In the genomic region with DNA sequence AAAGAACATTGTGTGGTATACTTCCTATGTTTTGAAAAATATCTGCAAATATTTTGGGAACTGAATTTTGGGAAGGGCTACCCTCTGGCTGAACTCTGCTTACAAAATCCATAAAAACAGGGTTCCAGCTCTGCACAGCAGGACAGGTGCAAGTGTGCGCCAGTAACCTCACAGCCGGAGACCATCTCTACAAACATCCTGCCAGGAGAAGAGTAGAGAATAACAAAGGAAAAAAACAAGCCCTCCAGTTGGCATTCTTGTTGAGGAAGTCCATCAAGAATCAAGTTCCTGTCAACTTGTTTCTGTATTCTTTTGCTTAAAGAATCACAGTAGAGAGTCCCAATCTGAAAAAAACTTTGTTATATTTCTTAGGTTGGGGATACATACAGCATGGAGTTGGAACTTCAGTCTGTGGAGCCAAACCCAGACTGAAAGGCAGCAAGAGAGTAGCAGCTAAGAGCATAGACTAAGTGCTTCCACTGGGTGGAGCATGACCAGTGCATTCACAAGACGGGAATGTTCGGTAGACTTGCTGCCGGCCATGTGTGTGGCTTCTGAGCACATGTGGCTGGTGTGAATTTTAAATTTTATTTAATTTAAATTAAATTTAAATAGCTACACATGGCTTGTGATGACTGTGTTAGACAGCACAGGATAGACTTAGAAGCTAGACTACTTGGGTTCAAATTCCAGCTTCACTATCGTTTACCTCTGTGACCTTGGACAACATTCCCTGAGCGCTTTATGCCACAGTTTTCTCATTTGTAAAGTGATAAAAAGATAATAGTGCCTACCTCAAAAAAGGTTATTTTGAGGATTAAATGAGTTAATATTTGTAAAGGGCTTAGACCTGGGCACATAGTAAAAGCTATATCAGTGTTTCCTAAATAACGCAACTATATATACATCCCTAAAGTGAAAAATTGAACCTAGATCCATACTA, we compare ENCODE assay signal across 9 cellular contexts. TPM values are rescaled to one million over a fixed set of nuclear protein-coding genes. Genes with fewer than 3 reads are reported as not detected.
DNase-seq lines count a peak whose midpoint lies in the region; ATAC-seq and TF ChIP-seq lines count a peak whose summit lies in the region.
"Had no signal": no experiment of that assay in that cellular context is flagged by ENCODE, and none has a peak within 500 bp of the region (broad histone marks: within the 10 kb centered on the region; RNA-seq: fewer than 3 reads in every experiment).

No MANE protein-coding gene starts in this region.

- DNase-seq in GM23338 (ENCODE audit: low spot score) (peak; percentile 68), Panc1 (ENCODE audit: low read depth, low spot score) (no peak), foreskin melanocyte (peak; percentile 48), sigmoid colon (no peak), NCI-H187 treated with DMSO at 0.1 percent for 48 hours (lab: John Stamatoyannopoulos, UW) (no peak), NCI-H2196 (lab: John Stamatoyannopoulos, UW; ENCODE audit: unreplicated experiment) (no peak)
- DNase-seq: activated CD4-positive, alpha-beta memory T cell treated with anti-CD3 and anti-CD28 coated beads for 36 hours had no signal

- no peaks in the 10 kb centered on the region for H3K36me3 Mint-ChIP-seq in GM23338 (ENCODE audit: low read depth)
- H3K36me3 Mint-ChIP-seq: activated CD4-positive, alpha-beta memory T cell treated with anti-CD3 and anti-CD28 coated beads for 36 hours had no signal

- H3K27me3 ChIP-seq in GM23338 (ENCODE audit: insufficient read depth): no peaks in the 10 kb centered on the region
- H3K27me3 ChIP-seq in Panc1 (ENCODE audit: control insufficient read depth, insufficient read depth, low read length): no peaks in the 10 kb centered on the region
- no peaks in the 10 kb centered on the region for H3K27me3 ChIP-seq in sigmoid colon

- H4K20me1 ChIP-seq in GM23338 (replicated peaks; ENCODE audit: insufficient read depth): no peaks in the 10 kb centered on the region

- POLR2A ChIA-PET in Panc1 (lab: Charles Lee): no interaction called here

- no peaks in the 10 kb centered on the region for H3K9me3 Mint-ChIP-seq in GM23338
- H3K9me3 Mint-ChIP-seq: activated CD4-positive, alpha-beta memory T cell treated with anti-CD3 and anti-CD28 coated beads for 36 hours had no signal

- H3K9me2 ChIP-seq in GM23338 (ENCODE audit: insufficient read depth): no peaks in the 10 kb centered on the region; the same call in none of the 2 replicates

- H3K27ac Mint-ChIP-seq in GM23338: peak overlapping the region; percentile 74
- H3K27ac Mint-ChIP-seq: activated CD4-positive, alpha-beta memory T cell treated with anti-CD3 and anti-CD28 coated beads for 36 hours had no signal

- WGBS in sigmoid colon, 2 donors: 72 to 80% methylated on average over 8 of the region's 8 CpGs

- CTCF ChIA-PET in Panc1 (lab: Charles Lee): no interaction called here

- no peaks in the 10 kb centered on the region for H3F3A ChIP-seq in GM23338 (replicated peaks; ENCODE audit: low read depth)

- no peak for TF ChIP-seq POLR2A in sigmoid colon (IDR thresholded peaks at IDR 0.05)

- intact Hi-C loops in Panc1 (cut with micrococcal nuclease; ENCODE audit: unreplicated experiment) (no loop called here), sigmoid colon (cut with DNase I) (no loop called here)

- no peak overlapping the region for H3K4me3 ChIP-seq in GM23338
- H3K4me3 ChIP-seq in Panc1 (ENCODE audit: low read depth in 2 of 2, low read length in 2 of 2): no peak overlapping the region
- H3K4me3 ChIP-seq in sigmoid colon: no peak overlapping the region

- peak overlapping the region; percentile 33 for H3K27ac ChIP-seq in GM23338 (ENCODE audit: low read depth)
- no peak overlapping the region for H3K27ac ChIP-seq in Panc1 (ENCODE audit: low read length)
- H3K27ac ChIP-seq in sigmoid colon: peak overlapping the region in 3 of 4 donors; percentile 13 to 53 (median 21)

- H3K36me3 ChIP-seq in GM23338 (ENCODE audit: insufficient read depth) (no peaks in the 10 kb centered on the region), Panc1 (ENCODE audit: control insufficient read depth, insufficient read depth, low read length) (no peaks in the 10 kb centered on the region), sigmoid colon (no peaks in the 10 kb centered on the region)

- ATAC-seq in GM23338 (peak; percentile 87), Panc1 (peak; percentile 82), GM19035 (IDR thresholded peaks at IDR 0.05; ENCODE audit: unreplicated experiment) (no peak), GM21717 (IDR thresholded peaks at IDR 0.05; ENCODE audit: unreplicated experiment) (no peak)

- H3K4me3 Mint-ChIP-seq in GM23338: peak overlapping the region; percentile 8; the same call in 1 of the 3 replicates
- H3K4me3 Mint-ChIP-seq: activated CD4-positive, alpha-beta memory T cell treated with anti-CD3 and anti-CD28 coated beads for 36 hours had no signal

- TF ChIP-seq EP300 in sigmoid colon (IDR thresholded peaks at IDR 0.05): no peak

- no peaks in the 10 kb centered on the region; the same call in 1 of the 2 replicates for H3K79me2 ChIP-seq in GM23338 (replicated peaks; ENCODE audit: insufficient read depth)

- H3K9me3 ChIP-seq in Panc1 (ENCODE audit: control insufficient read depth, insufficient read depth, low read depth, low read length) (no peaks in the 10 kb centered on the region), sigmoid colon (no peaks in the 10 kb centered on the region)

- H3K4me2 ChIP-seq in GM23338: peak overlapping the region; percentile 39

- peaks cover 57% of the 10 kb centered on the region for H3K4me1 Mint-ChIP-seq in GM23338

- H3K4me1 ChIP-seq in GM23338 (ENCODE audit: insufficient read depth) (peaks cover 30% of the 10 kb centered on the region), Panc1 (ENCODE audit: control insufficient read depth, insufficient read depth, low read length) (no peaks in the 10 kb centered on the region), sigmoid colon (peaks cover 0 to 79% (median 69%) of the 10 kb centered on the region in 4 donors)

- H2AFZ ChIP-seq in GM23338: no peak overlapping the region

- no TSS peak for BruUV-seq in Panc1 (replicated peaks; lab: Mats Ljungman, UMichigan)

- in situ Hi-C loops in Panc1 (cut with HindIII; ENCODE audit: low pct_unique_long_range_greater_than_20kb, low sequenced_read_pairs): no loop called here

- peaks cover 2% of the 10 kb centered on the region for H3K27me3 Mint-ChIP-seq in GM23338 (ENCODE audit: insufficient read depth, low read depth, poor library complexity)

- TF ChIP-seq CTCF in GM23338 (conservative IDR thresholded peaks at IDR 0.05; ENCODE audit: low read depth in 2 of 2) (peak; percentile 36 to 48), Panc1 (IDR thresholded peaks at IDR 0.05) (peak; percentile 52), sigmoid colon (IDR thresholded peaks at IDR 0.05) (peak in 2 of 4 experiments; percentile 9 to 15)

TF ChIP-seq in GM23338, 12 proteins besides CTCF, POLR2A, EP300 and RAD21 (continues in another document):
- no peak for TF ChIP-seq ETS1 (IDR thresholded peaks at IDR 0.05)
- no peak for TF ChIP-seq CREB1 (CRISPR knock-in tag; IDR thresholded peaks at IDR 0.05; ENCODE audit: low read depth)
- no peak for TF ChIP-seq STAT1 (IDR thresholded peaks at IDR 0.05; ENCODE audit: unreplicated experiment)
- TF ChIP-seq ZNF114 (CRISPR knock-in tag; IDR thresholded peaks at IDR 0.05): 0 out of 2 replicates have a peak, but pooled peaks have one; percentile 39
- TF ChIP-seq POLR2AphosphoS5 (IDR thresholded peaks at IDR 0.05; ENCODE audit: low read depth): no peak
- TF ChIP-seq JUNB (IDR thresholded peaks at IDR 0.05; ENCODE audit: unreplicated experiment): no peak
- TF ChIP-seq, protein P1, sequence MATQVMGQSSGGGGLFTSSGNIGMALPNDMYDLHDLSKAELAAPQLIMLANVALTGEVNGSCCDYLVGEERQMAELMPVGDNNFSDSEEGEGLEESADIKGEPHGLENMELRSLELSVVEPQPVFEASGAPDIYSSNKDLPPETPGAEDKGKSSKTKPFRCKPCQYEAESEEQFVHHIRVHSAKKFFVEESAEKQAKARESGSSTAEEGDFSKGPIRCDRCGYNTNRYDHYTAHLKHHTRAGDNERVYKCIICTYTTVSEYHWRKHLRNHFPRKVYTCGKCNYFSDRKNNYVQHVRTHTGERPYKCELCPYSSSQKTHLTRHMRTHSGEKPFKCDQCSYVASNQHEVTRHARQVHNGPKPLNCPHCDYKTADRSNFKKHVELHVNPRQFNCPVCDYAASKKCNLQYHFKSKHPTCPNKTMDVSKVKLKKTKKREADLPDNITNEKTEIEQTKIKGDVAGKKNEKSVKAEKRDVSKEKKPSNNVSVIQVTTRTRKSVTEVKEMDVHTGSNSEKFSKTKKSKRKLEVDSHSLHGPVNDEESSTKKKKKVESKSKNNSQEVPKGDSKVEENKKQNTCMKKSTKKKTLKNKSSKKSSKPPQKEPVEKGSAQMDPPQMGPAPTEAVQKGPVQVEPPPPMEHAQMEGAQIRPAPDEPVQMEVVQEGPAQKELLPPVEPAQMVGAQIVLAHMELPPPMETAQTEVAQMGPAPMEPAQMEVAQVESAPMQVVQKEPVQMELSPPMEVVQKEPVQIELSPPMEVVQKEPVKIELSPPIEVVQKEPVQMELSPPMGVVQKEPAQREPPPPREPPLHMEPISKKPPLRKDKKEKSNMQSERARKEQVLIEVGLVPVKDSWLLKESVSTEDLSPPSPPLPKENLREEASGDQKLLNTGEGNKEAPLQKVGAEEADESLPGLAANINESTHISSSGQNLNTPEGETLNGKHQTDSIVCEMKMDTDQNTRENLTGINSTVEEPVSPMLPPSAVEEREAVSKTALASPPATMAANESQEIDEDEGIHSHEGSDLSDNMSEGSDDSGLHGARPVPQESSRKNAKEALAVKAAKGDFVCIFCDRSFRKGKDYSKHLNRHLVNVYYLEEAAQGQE (IDR thresholded peaks at IDR 0.05; ENCODE audit: unreplicated experiment): no peak
- TF ChIP-seq NANOG (IDR thresholded peaks at IDR 0.05; ENCODE audit: borderline replicate concordance): no peak
- no peak for TF ChIP-seq EZH2 (IDR thresholded peaks at IDR 0.05; ENCODE audit: low read depth, unreplicated experiment)
- TF ChIP-seq EZH2phosphoT487 (IDR thresholded peaks at IDR 0.05; ENCODE audit: unreplicated experiment): no peak

RNA-seq across cellular contexts. Expression of gene SPTBN1, which starts 41.9 kb away (rescaled TPM):
- 189 and 204 TPM in 2 replicates for total RNA-seq in GM23338 (2014; rRNA removed; shearing (Covaris generic))
- polyA plus RNA-seq in GM23338 (2016; fragmentation: Nextera tagmentation; extraction: Ambion mirVana) (58.1 and 59.1 TPM in 2 replicates), sigmoid colon (100 to 1,000 TPM in 1 of 3 donors, 10 to 100 TPM in 2; 23.1 to 101 (median 36.6) TPM)
- total RNA-seq in Panc1 (2021; ENCODE audit: unreplicated experiment) (169 TPM), sigmoid colon (100 to 1,000 TPM; 169 to 273 (median 259) TPM)
- polyA plus RNA-seq in Panc1 (2012; ENCODE audit: insufficient read length): 69.5 TPM

Comparison
In these comparisons a context has a peak if more than half of its experiments do, and no peak if none do; other contexts are left out.
1. ATAC-seq: peak in GM23338 (single experiment) and Panc1 (single experiment); none in GM19035 (single experiment) and GM21717 (single experiment).
2. DNase-seq: peak in GM23338 (single experiment) and foreskin melanocyte (single experiment); none in Panc1 (single experiment), sigmoid colon (single experiment), NCI-H187 treated with DMSO at 0.1 percent for 48 hours (single experiment) and NCI-H2196 (single experiment).